In the genomic region with DNA sequence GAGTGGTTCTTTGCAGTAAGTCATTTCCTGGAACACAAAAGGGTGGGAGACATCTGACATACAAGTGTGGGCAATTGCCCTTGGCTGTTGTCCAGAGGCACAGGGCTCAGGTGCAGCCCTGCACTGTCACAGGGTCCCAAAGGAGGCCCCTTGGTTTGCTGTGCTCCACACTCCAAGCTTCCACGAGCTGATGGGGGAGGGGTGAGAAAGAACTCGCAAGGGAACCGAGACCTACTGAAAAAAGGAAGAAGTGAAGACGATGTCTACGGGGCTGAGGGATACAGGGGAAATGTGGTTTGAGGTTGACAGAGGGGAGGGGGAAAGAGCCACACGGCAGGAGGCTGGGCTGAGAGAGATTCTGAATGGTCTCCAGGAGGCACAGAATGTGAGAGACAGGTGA, we compare ENCODE assay signal across 8 cellular contexts.
A peak's percentile ranks its signal among the peaks of the same experiment; 100 is the strongest.
DNase-seq lines count a peak whose midpoint lies in the region; ATAC-seq and TF ChIP-seq lines count a peak whose summit lies in the region.

No MANE protein-coding gene starts in this region.

- H3K27me3 ChIP-seq in foreskin keratinocyte: no peaks in the 10 kb centered on the region

- H3K4me1 ChIP-seq in foreskin keratinocyte: peaks cover 14% of the 10 kb centered on the region

- peak overlapping the region; percentile 13 for H3K27ac ChIP-seq in foreskin keratinocyte

- no peak for ATAC-seq in foreskin keratinocyte
- no peak for ATAC-seq in GM19455 (IDR thresholded peaks at IDR 0.05; ENCODE audit: unreplicated experiment)

- TF ChIP-seq CTCF in foreskin keratinocyte (conservative IDR thresholded peaks at IDR 0.05): no peak

- peak; percentile 24 for DNase-seq in stimulated activated CD4-positive, alpha-beta T cell treated with anti-CD3 and anti-CD28 coated beads, Interleukin-15, amount 100 ng/mL, for 24 hours
- no peak for DNase-seq in stimulated activated CD4-positive, alpha-beta T cell treated with anti-CD3 and anti-CD28 coated beads, Interleukin-1b, Interleukin-23, amount 100 ng/mL, for 48 hours
- peak; percentile 79 to 91 for DNase-seq in NOMO-1 (lab: John Stamatoyannopoulos, UW; ENCODE audit: unreplicated experiment in 2 of 2)
- no peak for DNase-seq in foreskin keratinocyte
- DNase-seq in NCI-H2081 treated with DMSO at 0.1 percent for 48 hours (lab: John Stamatoyannopoulos, UW): no peak
- no peak for DNase-seq in NCI-H2029 (lab: John Stamatoyannopoulos, UW)
- no peak for DNase-seq in NCI-H2196 treated with DMSO at 0.1 percent for 48 hours (lab: John Stamatoyannopoulos, UW; ENCODE audit: unreplicated experiment)

Comparison
In these comparisons a context has a peak if more than half of its experiments do, and no peak if none do; other contexts are left out.
1. DNase-seq: peak in stimulated activated CD4-positive, alpha-beta T cell treated with anti-CD3 and anti-CD28 coated beads, Interleukin-15, amount 100 ng/mL, for 24 hours (single experiment) and NOMO-1 (2 of 2); none in stimulated activated CD4-positive, alpha-beta T cell treated with anti-CD3 and anti-CD28 coated beads, Interleukin-1b, Interleukin-23, amount 100 ng/mL, for 48 hours (single experiment), foreskin keratinocyte (0 of 2), NCI-H2081 treated with DMSO at 0.1 percent for 48 hours (single experiment), NCI-H2029 (single experiment) and NCI-H2196 treated with DMSO at 0.1 percent for 48 hours (single experiment).